In the genomic region with DNA sequence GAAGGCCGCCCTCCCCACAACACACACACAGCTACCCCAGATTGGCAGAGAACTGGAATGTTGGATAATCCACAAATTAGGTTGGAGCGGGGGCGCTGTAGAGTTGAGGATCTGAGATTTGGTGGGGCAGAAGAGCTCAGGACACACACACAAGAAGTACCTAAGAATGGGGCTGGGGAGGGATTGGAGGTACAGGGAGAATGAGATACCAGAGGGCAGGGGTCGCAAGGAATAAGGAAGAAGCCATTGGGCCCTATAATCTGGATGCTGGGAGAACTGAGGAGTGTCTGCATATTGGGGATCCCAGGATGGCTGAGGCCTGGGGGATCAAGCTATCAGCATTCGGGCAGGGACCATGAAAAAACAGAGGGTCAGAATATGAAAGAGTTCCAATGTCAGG, we compare ENCODE assay signal across 31 cellular contexts. TPM values are rescaled to one million over a fixed set of nuclear protein-coding genes. Genes with fewer than 3 reads are reported as not detected.
"Had no signal": no experiment of that assay in that cellular context is flagged by ENCODE, and none has a peak within 500 bp of the region (broad histone marks: within the 10 kb centered on the region; RNA-seq: fewer than 3 reads in every experiment).

No MANE protein-coding gene starts in this region.

- H3K9me3 ChIP-seq: ascending aorta, SJCRH30 had no signal

- H3K4me1 Mint-ChIP-seq: activated CD4-positive, alpha-beta T cell treated with anti-CD3 and anti-CD28 coated beads, Interleukin-2, amount 10 ng/mL, durations not matched to agents 7 days and 5 days; activated CD8-positive, alpha-beta memory T cell treated with anti-CD3 and anti-CD28 coated beads, Interleukin-2, amount 10 ng/mL, durations not matched to agents 7 days and 5 days; activated naive CD4-positive, alpha-beta T cell treated with anti-CD3 and anti-CD28 coated beads, Interleukin-2, amount 10 ng/mL, durations not matched to agents 7 days and 5 days; activated naive CD8-positive, alpha-beta T cell treated with anti-CD3 and anti-CD28 coated beads, Interleukin-2, amount 10 ng/mL, durations not matched to agents 7 days and 5 days; central memory CD8-positive, alpha-beta T cell had no signal

- H3K4me3 Mint-ChIP-seq: activated CD4-positive, alpha-beta memory T cell treated with anti-CD3 and anti-CD28 coated beads for 36 hours; activated CD4-positive, alpha-beta T cell treated with anti-CD3 and anti-CD28 coated beads, Interleukin-2, amount 10 ng/mL, durations not matched to agents 7 days and 5 days; activated CD8-positive, alpha-beta memory T cell treated with anti-CD3 and anti-CD28 coated beads, Interleukin-2, amount 10 ng/mL, durations not matched to agents 7 days and 5 days; activated naive CD4-positive, alpha-beta T cell treated with anti-CD3 and anti-CD28 coated beads, Interleukin-2, amount 10 ng/mL, durations not matched to agents 7 days and 5 days; activated naive CD8-positive, alpha-beta T cell treated with anti-CD3 and anti-CD28 coated beads, Interleukin-2, amount 10 ng/mL, durations not matched to agents 7 days and 5 days; central memory CD8-positive, alpha-beta T cell had no signal

- H3K4me3 ChIP-seq: ascending aorta, cardiac muscle cell, SJCRH30, SK-N-MC had no signal

- DNase-seq: activated CD4-positive, alpha-beta memory T cell treated with anti-CD3 and anti-CD28 coated beads for 36 hours; activated CD4-positive, alpha-beta T cell treated with anti-CD3 and anti-CD28 coated beads, Interleukin-2, amount 10 ng/mL, durations not matched to agents 7 days and 5 days; activated CD8-positive, alpha-beta memory T cell treated with anti-CD3 and anti-CD28 coated beads for 24 hours; activated CD8-positive, alpha-beta memory T cell treated with anti-CD3 and anti-CD28 coated beads, Interleukin-2, amount 10 ng/mL, durations not matched to agents 7 days and 5 days; activated CD8-positive, alpha-beta memory T cell treated with anti-CD3 and anti-CD28 coated beads, Interleukin-2, amount 50 U/mL, for 48 hours; activated effector memory CD4-positive, alpha-beta T cell treated with Interleukin-2 at 50 U/mL for 16 hours; activated naive CD4-positive, alpha-beta T cell treated with anti-CD3 and anti-CD28 coated beads, Interleukin-2, amount 10 ng/mL, durations not matched to agents 7 days and 5 days; activated naive CD8-positive, alpha-beta T cell treated with anti-CD3 and anti-CD28 coated beads, Interleukin-2, amount 10 ng/mL, durations not matched to agents 7 days and 5 days; activated T-cell treated with anti-CD3 and anti-CD28 coated beads, Interleukin-2, amount 50 U/mL, for 48 hours; amygdala; Karpas-422; KBM-7; NCI-H1105 treated with DMSO at 0.1 percent for 48 hours; NCI-H1436; NCI-H1694; NCI-H1930; NCI-H2081 treated with DMSO at 0.1 percent for 48 hours; NCI-H345; NCI-H524 treated with DMSO at 0.1 percent for 48 hours; OCI-M1; SHP77; SJCRH30 had no signal

- H3K27ac ChIP-seq: ascending aorta, cardiac muscle cell, SJCRH30, SK-N-MC had no signal

- H3K36me3 ChIP-seq: ascending aorta, cardiac muscle cell, SJCRH30 had no signal

- ATAC-seq: activated CD8-positive, alpha-beta memory T cell treated with anti-CD3 and anti-CD28 coated beads, Interleukin-2, amount 10 ng/mL, durations not matched to agents 7 days and 5 days; Panc1 had no signal

- H3K9me3 Mint-ChIP-seq: activated naive CD8-positive, alpha-beta T cell treated with anti-CD3 and anti-CD28 coated beads, Interleukin-2, amount 10 ng/mL, durations not matched to agents 7 days and 5 days; central memory CD8-positive, alpha-beta T cell had no signal

- H3K27me3 ChIP-seq: ascending aorta, cardiac muscle cell, SJCRH30 had no signal

- H3K4me1 ChIP-seq: ascending aorta had no signal

- H3K27me3 Mint-ChIP-seq: activated CD4-positive, alpha-beta T cell treated with anti-CD3 and anti-CD28 coated beads, Interleukin-2, amount 10 ng/mL, durations not matched to agents 7 days and 5 days; activated CD8-positive, alpha-beta memory T cell treated with anti-CD3 and anti-CD28 coated beads, Interleukin-2, amount 10 ng/mL, durations not matched to agents 7 days and 5 days; activated naive CD8-positive, alpha-beta T cell treated with anti-CD3 and anti-CD28 coated beads, Interleukin-2, amount 10 ng/mL, durations not matched to agents 7 days and 5 days had no signal

- H3K27ac Mint-ChIP-seq: activated CD4-positive, alpha-beta memory T cell treated with anti-CD3 and anti-CD28 coated beads for 36 hours; activated CD4-positive, alpha-beta T cell treated with anti-CD3 and anti-CD28 coated beads, Interleukin-2, amount 10 ng/mL, durations not matched to agents 7 days and 5 days; activated CD8-positive, alpha-beta memory T cell treated with anti-CD3 and anti-CD28 coated beads, Interleukin-2, amount 10 ng/mL, durations not matched to agents 7 days and 5 days; activated naive CD4-positive, alpha-beta T cell treated with anti-CD3 and anti-CD28 coated beads, Interleukin-2, amount 10 ng/mL, durations not matched to agents 7 days and 5 days; activated naive CD8-positive, alpha-beta T cell treated with anti-CD3 and anti-CD28 coated beads, Interleukin-2, amount 10 ng/mL, durations not matched to agents 7 days and 5 days had no signal

- H3K36me3 Mint-ChIP-seq: activated CD4-positive, alpha-beta memory T cell treated with anti-CD3 and anti-CD28 coated beads for 36 hours; activated CD8-positive, alpha-beta memory T cell treated with anti-CD3 and anti-CD28 coated beads, Interleukin-2, amount 10 ng/mL, durations not matched to agents 7 days and 5 days; activated naive CD4-positive, alpha-beta T cell treated with anti-CD3 and anti-CD28 coated beads, Interleukin-2, amount 10 ng/mL, durations not matched to agents 7 days and 5 days; activated naive CD8-positive, alpha-beta T cell treated with anti-CD3 and anti-CD28 coated beads, Interleukin-2, amount 10 ng/mL, durations not matched to agents 7 days and 5 days had no signal

RNA-seq across cellular contexts. Expression of gene SYT3, which starts 11.5 kb away (rescaled TPM):
- total RNA-seq: activated CD4-positive, alpha-beta memory T cell treated with anti-CD3 and anti-CD28 coated beads for 36 hours; activated CD4-positive, alpha-beta T cell treated with anti-CD3 and anti-CD28 coated beads, Interleukin-2, amount 10 ng/mL, durations not matched to agents 7 days and 5 days; activated CD8-positive, alpha-beta memory T cell treated with anti-CD3 and anti-CD28 coated beads, Interleukin-2, amount 10 ng/mL, durations not matched to agents 7 days and 5 days; MCF 10A; RPMI7951; T-helper 1 cell treated with Interleukin-12 subunit alpha and Interleukin-12 subunit beta and Interleukin-4 antibody, amounts not matched to agents 30 ng/mL and 1 ng/mL, for 36 hours; T-helper 2 cell treated with Interferon-gamma antibody and Interleukin-4, amounts not matched to agents 100 ng/mL and 5 ng/mL, for 36 hours had no signal

RNA-seq across cellular contexts. Expression of gene C19orf81, which starts 21.1 kb away (rescaled TPM):
- total RNA-seq: activated CD4-positive, alpha-beta T cell treated with anti-CD3 and anti-CD28 coated beads, Interleukin-2, amount 10 ng/mL, durations not matched to agents 7 days and 5 days; ascending aorta; MCF 10A; RPMI7951; SJCRH30; T-helper 1 cell treated with Interleukin-12 subunit alpha and Interleukin-12 subunit beta and Interleukin-4 antibody, amounts not matched to agents 30 ng/mL and 1 ng/mL, for 36 hours; T-helper 2 cell treated with Interferon-gamma antibody and Interleukin-4, amounts not matched to agents 100 ng/mL and 5 ng/mL, for 36 hours had no signal

RNA-seq across cellular contexts. Expression of gene LRRC4B, which starts 59.9 kb away (rescaled TPM):
- total RNA-seq: activated CD4-positive, alpha-beta memory T cell treated with anti-CD3 and anti-CD28 coated beads for 36 hours; activated CD4-positive, alpha-beta T cell treated with anti-CD3 and anti-CD28 coated beads, Interleukin-2, amount 10 ng/mL, durations not matched to agents 7 days and 5 days; activated CD8-positive, alpha-beta memory T cell treated with anti-CD3 and anti-CD28 coated beads, Interleukin-2, amount 10 ng/mL, durations not matched to agents 7 days and 5 days; activated naive CD8-positive, alpha-beta T cell treated with anti-CD3 and anti-CD28 coated beads, Interleukin-2, amount 10 ng/mL, durations not matched to agents 7 days and 5 days; MCF 10A; RPMI7951; T-helper 1 cell treated with Interleukin-12 subunit alpha and Interleukin-12 subunit beta and Interleukin-4 antibody, amounts not matched to agents 30 ng/mL and 1 ng/mL, for 36 hours; T-helper 2 cell treated with Interferon-gamma antibody and Interleukin-4, amounts not matched to agents 100 ng/mL and 5 ng/mL, for 36 hours had no signal
